In genomic region chr5:140174472-140175366, GRCh38 we compare ENCODE assay signal across 8 cellular contexts. TPM values are rescaled to one million over a fixed set of nuclear protein-coding genes. Genes with fewer than 3 reads are reported as not detected.
DNase-seq lines count a peak whose midpoint lies in the region; ATAC-seq, FAIRE-seq and TF ChIP-seq lines count a peak whose summit lies in the region.

Gene CYSTM1, plus strand, starts transcription at chr5:140175188. Its CDS starts 19,278 bp downstream, at chr5:140194466.

- TF ChIP-seq CTCF in AG09319 (IDR thresholded peaks at IDR 0.05; ENCODE audit: low read depth, low read length) (no peak), kidney (IDR thresholded peaks at IDR 0.05; ENCODE audit: borderline replicate concordance, extremely low read depth, insufficient read depth) (peak; percentile 15)

- DNase-seq in AG09319 (ENCODE audit: extremely low read depth, low read depth) (peak; percentile 84), NCI-H460 (ENCODE audit: extremely low read depth, low read depth) (peak; percentile 88), cerebellum (ENCODE audit: low spot score) (peak; percentile 97), kidney (peak; percentile 99)
- DNase-seq in activated CD4-positive, alpha-beta T cell treated with anti-CD3 and anti-CD28 coated beads for 24 hours (ENCODE audit: low read depth in 2 of 2), result peak; percentile 93
- peak; percentile 97 for DNase-seq in stimulated activated CD4-positive, alpha-beta T cell treated with anti-CD3 and anti-CD28 coated beads, Interleukin-15, amount 100 ng/mL, for 24 hours

- H3K4me1 ChIP-seq in kidney (ENCODE audit: control insufficient read depth in 1 of 2, insufficient read depth in 1 of 2, low read depth in 1 of 2, low read length in 2 of 2), result peaks cover 10 to 12% of the 10 kb centered on the region in 2 donors

- FAIRE-seq in kidney (lab: Jason Lieb, UNC), result no peak

- peak within 1 kb of the TSS; percentile 97 for H3K9ac ChIP-seq in kidney (ENCODE audit: low read length in 2 of 2)

- H3K9me3 ChIP-seq in kidney (ENCODE audit: control insufficient read depth in 1 of 2, low read length in 2 of 2), result no peaks in the 10 kb centered on the region

- peak within 1 kb of the TSS; percentile 99 for H3K27ac ChIP-seq in kidney (ENCODE audit: low read depth in 2 of 2, low read length in 2 of 2)

- ATAC-seq in GM19043 (IDR thresholded peaks at IDR 0.05; ENCODE audit: low read depth, unreplicated experiment) (peak; percentile 90), HG03354 (IDR thresholded peaks at IDR 0.05; ENCODE audit: poor library complexity, severe bottlenecking, unreplicated experiment) (peak; percentile 94)

- H3K4me3 ChIP-seq in kidney (ENCODE audit: low read length in 2 of 2), result peak within 1 kb of the TSS; percentile 85 to 96

- H3K36me3 ChIP-seq in kidney (ENCODE audit: control insufficient read depth in 1 of 2, insufficient read depth in 2 of 2, low read length in 2 of 2), result no peaks in the 10 kb centered on the region

- intact Hi-C loops in kidney (cut with DNase I), result no loop called here

RNA-seq across cellular contexts. Expression of gene CYSTM1, which starts in this region (rescaled TPM):
- 59.7 and 70.1 TPM in 2 replicates for total RNA-seq in NCI-H460 (2014; rRNA removed; shearing (Covaris generic))
- 10.1 and 21.4 TPM in 2 replicates for polyA plus RNA-seq in NCI-H460 (2014; cell fraction: nucleus; rRNA removed)
- total RNA-seq in cerebellum (4.4 TPM), kidney (157 TPM)
- polyA plus RNA-seq in kidney (ENCODE audit: insufficient read depth, low read depth, low replicate concordance), result 485 TPM

Comparison
In these comparisons a context has a peak if more than half of its experiments do, and no peak if none do; other contexts are left out.
1. Peak in every context shown above with its lines: DNase-seq, ATAC-seq, H3K4me3 ChIP-seq and H3K27ac ChIP-seq.
2. RNA of gene CYSTM1 (total RNA-seq): 157 TPM in kidney (single experiment) and 59.7 to 70.1 TPM in NCI-H460; 4.4 TPM in cerebellum (single experiment); every median in the first group is over 10 times any median in the second.